In genomic region chr7:21753071-21753470, GRCh38 we compare ENCODE assay signal across 17 cellular contexts.
DNase-seq lines count a peak whose midpoint lies in the region; ATAC-seq and TF ChIP-seq lines count a peak whose summit lies in the region.
"Had no signal": no experiment of that assay in that cellular context is flagged by ENCODE, and none has a peak within 500 bp of the region (broad histone marks: within the 10 kb centered on the region; RNA-seq: fewer than 3 reads in every experiment).

No MANE protein-coding gene starts in this region.

- peak overlapping the region; percentile 18 for H2AFZ ChIP-seq in H9 (ENCODE audit: low read length)

- peaks cover 33% of the 10 kb centered on the region in 2 experiments for H3K4me1 Mint-ChIP-seq in H9
- H3K4me1 Mint-ChIP-seq in WTC11: peaks cover 44% of the 10 kb centered on the region
- no peaks in the 10 kb centered on the region for H3K4me1 Mint-ChIP-seq in Calu3 (ENCODE audit: low read depth, unreplicated experiment)
- H3K4me1 Mint-ChIP-seq: CD14-positive monocyte, IgD-negative memory B cell had no signal

- CTCF ChIA-PET in WTC11 (lab: Charles Lee): interaction anchor here (1.0 to 2.8 kb wide), 5 partner anchors 15 to 491 kb away, joined by 3 to 18 read pairs (median 4); no protein-coding TSS in a partner anchor
- CTCF ChIA-PET in Calu3 (lab: Charles Lee): no interaction called here

- H3K23me2 ChIP-seq in H9 (ENCODE audit: insufficient read length, low read depth, low read length, poor library complexity, severe bottlenecking): no peaks in the 10 kb centered on the region

- H3K4me2 ChIP-seq in H9 (ENCODE audit: insufficient read depth, insufficient read length, low read length) (no peak overlapping the region), mesendoderm (ENCODE audit: low read length) (no peak overlapping the region)
- H3K4me2 ChIP-seq: A549, KMS-11 had no signal

- no peak overlapping the region for H2BK120ac ChIP-seq in H9 (ENCODE audit: low read depth, low read length, poor library complexity, severe bottlenecking)
- no peak overlapping the region for H2BK120ac ChIP-seq in mesendoderm (ENCODE audit: low read depth, low read length)

- no peak overlapping the region for H4K8ac ChIP-seq in H9 (replicated peaks; ENCODE audit: insufficient read length, low read depth, low read length)
- no peak overlapping the region for H4K8ac ChIP-seq in mesendoderm (ENCODE audit: low read depth, low read length)

- no peak overlapping the region for H2BK5ac ChIP-seq in H9 (ENCODE audit: insufficient read length, low read length)
- no peak overlapping the region for H2BK5ac ChIP-seq in mesendoderm (ENCODE audit: low read length)

- H2BK15ac ChIP-seq in H9 (ENCODE audit: low read depth, low read length) (no peak overlapping the region), mesendoderm (replicated peaks; ENCODE audit: low read depth) (no peak overlapping the region)

- no peak overlapping the region for H3K4ac ChIP-seq in H9 (ENCODE audit: low read depth, low read length)
- no peak overlapping the region for H3K4ac ChIP-seq in mesendoderm (ENCODE audit: low read depth, low read length)

- H3K4me3 ChIP-seq in epithelial cell of esophagus (ENCODE audit: low read length) (no peak overlapping the region), mesendoderm (ENCODE audit: low read length) (no peak overlapping the region)
- H3K4me3 ChIP-seq: A549, HAP-1 had no signal

- H2AK5ac ChIP-seq in H9 (ENCODE audit: insufficient read length, low read length): no peak overlapping the region
- H2AK5ac ChIP-seq in mesendoderm (ENCODE audit: low read length): no peak overlapping the region

- no peaks in the 10 kb centered on the region for H3K36me3 Mint-ChIP-seq in H9 (ENCODE audit: insufficient read depth in 1 of 3, low read depth in 3 of 3)
- H3K36me3 Mint-ChIP-seq in WTC11: no peaks in the 10 kb centered on the region
- no peaks in the 10 kb centered on the region for H3K36me3 Mint-ChIP-seq in Calu3 (ENCODE audit: insufficient read depth, unreplicated experiment)
- H3K36me3 Mint-ChIP-seq: CD14-positive monocyte; CD8-positive, alpha-beta T cell; IgD-negative memory B cell had no signal

- H3K4me3 Mint-ChIP-seq in H9 (no peak overlapping the region), WTC11 (no peak overlapping the region), Calu3 (ENCODE audit: low read depth, unreplicated experiment) (no peak overlapping the region)
- H3K4me3 Mint-ChIP-seq: CD14-positive monocyte; CD8-positive, alpha-beta T cell; HFFc6; IgD-negative memory B cell had no signal

- TF ChIP-seq CTCF in H9 (conservative IDR thresholded peaks at IDR 0.05): no peak
- no peak for TF ChIP-seq CTCF in WTC11 (IDR thresholded peaks at IDR 0.05)
- no peak for TF ChIP-seq CTCF in epithelial cell of esophagus (IDR thresholded peaks at IDR 0.05; ENCODE audit: insufficient read depth, low read depth, low read length, missing control alignments)
- no peak for TF ChIP-seq CTCF in Calu3 (IDR thresholded peaks at IDR 0.05; ENCODE audit: unreplicated experiment)

- H3K23ac ChIP-seq in H9 (ENCODE audit: insufficient read length, low read depth, low read length) (no peak overlapping the region), mesendoderm (ENCODE audit: low read length) (no peak overlapping the region)

- H3K18ac ChIP-seq in H9 (ENCODE audit: insufficient read length, low read depth, low read length): no peak overlapping the region
- H3K18ac ChIP-seq in mesendoderm (ENCODE audit: low read length): no peak overlapping the region

- no TSS peak for BruUV-seq in Calu3 (replicated peaks; lab: Mats Ljungman, UMichigan)

- H4K91ac ChIP-seq in H9 (ENCODE audit: insufficient read length, low read depth, low read length): no peak overlapping the region

- no peak overlapping the region for H3K9ac ChIP-seq in H9 (ENCODE audit: extremely low read depth, insufficient read length, low read length)
- no peak overlapping the region for H3K9ac ChIP-seq in mesendoderm (ENCODE audit: low read length)
- H3K9ac ChIP-seq: KMS-11 had no signal

- H3K79me2 ChIP-seq in H9 (ENCODE audit: insufficient read depth, low read length) (no peaks in the 10 kb centered on the region), mesendoderm (ENCODE audit: control insufficient read depth, insufficient read depth, low read length) (no peaks in the 10 kb centered on the region)

- no peaks in the 10 kb centered on the region for H4K20me1 ChIP-seq in H9 (ENCODE audit: control insufficient read depth, insufficient read depth, insufficient read length)

- DNase-seq in H9 (peak; percentile 40), WTC11 (ENCODE audit: low spot score) (no peak), epithelial cell of esophagus (ENCODE audit: low read depth) (peak; percentile 19), mesendoderm (peak; percentile 52), HuH-7 (ENCODE audit: low spot score) (no peak), caudate nucleus (lab: John Stamatoyannopoulos, UW) (no peak), Calu3 (no peak)
- DNase-seq: CD8-positive, alpha-beta T cell; COR-L47; DND-41; GDM1; HFFc6 had no signal

- H3K14ac ChIP-seq in H9 (ENCODE audit: insufficient read depth, low read length): no peak overlapping the region

- H3K27ac Mint-ChIP-seq in H9 (0 out of 7 replicates have a peak overlapping the region, but pooled peaks of 1 of the 3 experiments have one; percentile 11), WTC11 (no peak overlapping the region), Calu3 (ENCODE audit: unreplicated experiment) (no peak overlapping the region)
- H3K27ac Mint-ChIP-seq: CD14-positive monocyte; CD8-positive, alpha-beta T cell; HFFc6; IgD-negative memory B cell had no signal

- H3K9me3 ChIP-seq in H9 (ENCODE audit: control insufficient read depth, low read depth, low read length): no peaks in the 10 kb centered on the region
- H3K9me3 ChIP-seq: A549, HAP-1 had no signal

- ATAC-seq in WTC11: peak; percentile 84
- ATAC-seq: A549; CD8-positive, alpha-beta T cell had no signal

- H3K9me3 Mint-ChIP-seq in H9 (no peaks in the 10 kb centered on the region), WTC11 (no peaks in the 10 kb centered on the region), Calu3 (ENCODE audit: low read depth, unreplicated experiment) (no peaks in the 10 kb centered on the region)
- H3K9me3 Mint-ChIP-seq: CD8-positive, alpha-beta T cell; HFFc6; IgD-negative memory B cell had no signal

- POLR2A ChIA-PET in WTC11 (lab: Charles Lee): no interaction called here

- H3K36me3 ChIP-seq in mesendoderm (ENCODE audit: control insufficient read depth, insufficient read depth, low read length): no peaks in the 10 kb centered on the region
- H3K36me3 ChIP-seq: HAP-1 had no signal

- no CpG with 5 or more reads among the region's 3 CpGs for WGBS in H9 (ENCODE audit: extremely low coverage, insufficient read length, low lambda C conversion rate)
- WGBS in mesendoderm (ENCODE audit: extremely low coverage, insufficient coverage, low lambda C conversion rate): no CpG with 5 or more reads among the region's 3 CpGs

- H3K27me3 Mint-ChIP-seq in H9 (ENCODE audit: low read depth) (no peaks in the 10 kb centered on the region), WTC11 (ENCODE audit: low read depth) (no peaks in the 10 kb centered on the region), Calu3 (ENCODE audit: unreplicated experiment) (peaks cover 9% of the 10 kb centered on the region)

- no peak overlapping the region for H2BK12ac ChIP-seq in H9 (ENCODE audit: insufficient read length, low read depth, low read length)

- H3K56ac ChIP-seq in H9 (ENCODE audit: insufficient read length, low read depth, low read length): no peak overlapping the region
- H3K56ac ChIP-seq in mesendoderm (ENCODE audit: low read length): no peak overlapping the region

- H4K5ac ChIP-seq in H9 (ENCODE audit: insufficient read length, low read depth, low read length) (no peak overlapping the region), mesendoderm (ENCODE audit: low read length) (no peak overlapping the region)

- H3T11ph ChIP-seq in H9 (ENCODE audit: low read length): no peak overlapping the region

- no peak overlapping the region for H2BK20ac ChIP-seq in H9 (ENCODE audit: low read depth, low read length, poor library complexity, severe bottlenecking)

- peaks cover 11% of the 10 kb centered on the region; the same call in 1 of the 2 replicates for H3K4me1 ChIP-seq in H9 (ENCODE audit: insufficient read depth, low read length)
- peaks cover 5% of the 10 kb centered on the region for H3K4me1 ChIP-seq in mesendoderm (ENCODE audit: control insufficient read depth, low read depth, low read length)
- H3K4me1 ChIP-seq: A549, HAP-1 had no signal

- H3K27me3 ChIP-seq in H9 (ENCODE audit: insufficient read depth, low read length): no peaks in the 10 kb centered on the region
- H3K27me3 ChIP-seq in mesendoderm (ENCODE audit: insufficient read depth, low read length, poor library complexity): no peaks in the 10 kb centered on the region

- intact Hi-C loops in Calu3 (cut with micrococcal nuclease; ENCODE audit: unreplicated experiment): no loop called here

- H3K27ac ChIP-seq in H9 (ENCODE audit: insufficient read length, low read depth, low read length) (no peak overlapping the region), mesendoderm (ENCODE audit: low read depth, low read length) (no peak overlapping the region), caudate nucleus (ENCODE audit: low read depth, low read length) (no peak overlapping the region)
- H3K27ac ChIP-seq: A549, KMS-11 had no signal

- no peaks in the 10 kb centered on the region for H3K79me1 ChIP-seq in H9 (ENCODE audit: insufficient read depth, low read depth, low read length, poor library complexity, severe bottlenecking)
- H3K79me1 ChIP-seq in mesendoderm (ENCODE audit: low read length): no peaks in the 10 kb centered on the region

TF ChIP-seq in WTC11, 78 proteins besides CTCF, POLR2A, EP300 and RAD21 (continues in another document):
- TF ChIP-seq IRF1 (CRISPR knock-in tag; IDR thresholded peaks at IDR 0.05) (no peak), NFYB (CRISPR knock-in tag; conservative IDR thresholded peaks at IDR 0.05; ENCODE audit: low read depth) (no peak), ZNF423 (CRISPR knock-in tag; IDR thresholded peaks at IDR 0.05) (no peak), CDX4 (CRISPR knock-in tag; IDR thresholded peaks at IDR 0.05; ENCODE audit: borderline replicate concordance) (no peak), SMAD4 (CRISPR knock-in tag; IDR thresholded peaks at IDR 0.05) (no peak), NR3C1 (CRISPR knock-in tag; conservative IDR thresholded peaks at IDR 0.05; ENCODE audit: low read depth) (no peak)

Comparison
In these comparisons a context has a peak if more than half of its experiments do, and no peak if none do; other contexts are left out.
1. DNase-seq: peak in H9 (single experiment), epithelial cell of esophagus (single experiment) and mesendoderm (single experiment); none in WTC11 (single experiment), HuH-7 (single experiment), caudate nucleus (0 of 61) and Calu3 (single experiment).